Comparison of ENCODE assay signal across 15 cellular contexts in genomic region chr10:18880530-18880929, GRCh38.
"Had no signal": no experiment of that assay in that cellular context is flagged by ENCODE, and none has a peak within 500 bp of the region (broad histone marks: within the 10 kb centered on the region; RNA-seq: fewer than 3 reads in every experiment).

No MANE protein-coding gene starts in this region.

- H3K4me3 Mint-ChIP-seq: activated CD8-positive, alpha-beta memory T cell treated with anti-CD3 and anti-CD28 coated beads, Interleukin-2, amount 10 ng/mL, durations not matched to agents 7 days and 5 days; activated naive CD8-positive, alpha-beta T cell treated with anti-CD3 and anti-CD28 coated beads, Interleukin-2, amount 50 U/mL, for 24 hours; mesothelial cell of epicardium; T-helper 17 cell; type B pancreatic cell had no signal

- H3K4me3 ChIP-seq: cardiac muscle cell, gastroesophageal sphincter, pancreas had no signal

- H3K4me1 ChIP-seq: gastroesophageal sphincter, pancreas had no signal

- H3K9me3 ChIP-seq: gastroesophageal sphincter, pancreas had no signal

- H3K27ac Mint-ChIP-seq: activated CD8-positive, alpha-beta memory T cell treated with anti-CD3 and anti-CD28 coated beads, Interleukin-2, amount 10 ng/mL, durations not matched to agents 7 days and 5 days; activated naive CD8-positive, alpha-beta T cell treated with anti-CD3 and anti-CD28 coated beads, Interleukin-2, amount 50 U/mL, for 24 hours; mesothelial cell of epicardium; T-helper 17 cell; type B pancreatic cell had no signal

- H3K27me3 ChIP-seq: gastroesophageal sphincter, pancreas had no signal

- H3K36me3 ChIP-seq: cardiac muscle cell, gastroesophageal sphincter, pancreas had no signal

- H3K36me3 Mint-ChIP-seq: activated CD8-positive, alpha-beta memory T cell treated with anti-CD3 and anti-CD28 coated beads, Interleukin-2, amount 10 ng/mL, durations not matched to agents 7 days and 5 days; mesothelial cell of epicardium; type B pancreatic cell had no signal

- H3K9me3 Mint-ChIP-seq: activated naive CD8-positive, alpha-beta T cell treated with anti-CD3 and anti-CD28 coated beads, Interleukin-2, amount 50 U/mL, for 24 hours; type B pancreatic cell had no signal

- DNase-seq: activated CD4-positive, alpha-beta T cell treated with anti-CD3 and anti-CD28 coated beads, Interleukin-2, amount 50 U/mL, for 48 hours; activated CD8-positive, alpha-beta memory T cell treated with anti-CD3 and anti-CD28 coated beads, Interleukin-2, amount 10 ng/mL, durations not matched to agents 7 days and 5 days; activated naive CD4-positive, alpha-beta T cell; activated naive CD8-positive, alpha-beta T cell treated with anti-CD3 and anti-CD28 coated beads, Interleukin-2, amount 50 U/mL, for 24 hours; activated T-cell treated with anti-CD3 and anti-CD28 coated beads, Interleukin-2, amount 50 U/mL, for 48 hours; pancreas; stimulated activated CD4-positive, alpha-beta T cell treated with anti-CD3 and anti-CD28 coated beads, Interleukin-2, amount 100 ng/mL, for 48 hours; stimulated activated naive CD4-positive, alpha-beta T cell treated with Interleukin-2 at 50 U/mL for 16 hours; T-helper 17 cell had no signal

- H3K27me3 Mint-ChIP-seq: activated CD8-positive, alpha-beta memory T cell treated with anti-CD3 and anti-CD28 coated beads, Interleukin-2, amount 10 ng/mL, durations not matched to agents 7 days and 5 days; activated naive CD8-positive, alpha-beta T cell treated with anti-CD3 and anti-CD28 coated beads, Interleukin-2, amount 50 U/mL, for 24 hours; T-helper 17 cell had no signal

- ATAC-seq: activated CD4-positive, CD25-positive, alpha-beta regulatory T cell treated with anti-CD3 and anti-CD28 coated beads, Interleukin-2, amount 50 U/mL, for 24 hours; activated CD8-positive, alpha-beta memory T cell treated with anti-CD3 and anti-CD28 coated beads, Interleukin-2, amount 10 ng/mL, durations not matched to agents 7 days and 5 days; activated naive CD8-positive, alpha-beta T cell treated with anti-CD3 and anti-CD28 coated beads, Interleukin-2, amount 50 U/mL, for 24 hours; gastroesophageal sphincter; pancreas; T-helper 17 cell had no signal

- H3K27ac ChIP-seq: cardiac muscle cell, epithelial cell of prostate, gastroesophageal sphincter, pancreas had no signal

- H3K4me1 Mint-ChIP-seq: activated CD8-positive, alpha-beta memory T cell treated with anti-CD3 and anti-CD28 coated beads, Interleukin-2, amount 10 ng/mL, durations not matched to agents 7 days and 5 days; activated naive CD8-positive, alpha-beta T cell treated with anti-CD3 and anti-CD28 coated beads, Interleukin-2, amount 50 U/mL, for 24 hours; mesothelial cell of epicardium; T-helper 17 cell had no signal
